1 cellular context compared by ENCODE assay signal in the genomic region with DNA sequence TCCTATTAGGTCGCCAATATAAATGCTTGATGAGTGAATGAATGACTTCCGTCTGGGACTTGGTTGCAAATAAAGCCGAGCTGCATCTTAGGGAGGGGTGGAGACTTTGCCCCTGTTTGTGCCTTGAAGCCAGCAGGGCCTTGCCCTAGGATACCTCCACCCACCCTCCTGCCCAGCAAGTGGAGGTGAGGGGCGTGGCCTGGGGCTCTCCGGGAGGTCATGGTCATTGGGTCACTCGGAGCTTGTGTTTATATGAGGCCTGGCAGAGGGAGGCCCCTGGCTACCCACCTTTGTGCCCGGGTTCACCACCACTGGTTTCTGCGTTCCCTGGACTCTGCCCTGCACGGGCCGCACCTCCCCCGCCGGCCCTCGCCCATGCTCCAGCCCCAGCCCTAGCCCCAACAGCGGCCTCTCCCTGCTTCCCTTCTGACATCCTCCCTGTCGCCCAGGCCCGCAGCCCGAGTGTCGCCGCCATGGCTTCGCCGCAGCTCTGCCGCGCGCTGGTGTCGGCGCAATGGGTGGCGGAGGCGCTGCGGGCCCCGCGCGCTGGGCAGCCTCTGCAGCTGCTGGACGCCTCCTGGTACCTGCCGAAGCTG.
TF ChIP-seq lines count a peak whose summit lies in the region.

No MANE protein-coding gene starts in this region.

TF ChIP-seq in HepG2, 621 proteins besides CTCF, POLR2A, EP300 and RAD21 (continued from another document and continues in another):
- TF ChIP-seq, protein P1, sequence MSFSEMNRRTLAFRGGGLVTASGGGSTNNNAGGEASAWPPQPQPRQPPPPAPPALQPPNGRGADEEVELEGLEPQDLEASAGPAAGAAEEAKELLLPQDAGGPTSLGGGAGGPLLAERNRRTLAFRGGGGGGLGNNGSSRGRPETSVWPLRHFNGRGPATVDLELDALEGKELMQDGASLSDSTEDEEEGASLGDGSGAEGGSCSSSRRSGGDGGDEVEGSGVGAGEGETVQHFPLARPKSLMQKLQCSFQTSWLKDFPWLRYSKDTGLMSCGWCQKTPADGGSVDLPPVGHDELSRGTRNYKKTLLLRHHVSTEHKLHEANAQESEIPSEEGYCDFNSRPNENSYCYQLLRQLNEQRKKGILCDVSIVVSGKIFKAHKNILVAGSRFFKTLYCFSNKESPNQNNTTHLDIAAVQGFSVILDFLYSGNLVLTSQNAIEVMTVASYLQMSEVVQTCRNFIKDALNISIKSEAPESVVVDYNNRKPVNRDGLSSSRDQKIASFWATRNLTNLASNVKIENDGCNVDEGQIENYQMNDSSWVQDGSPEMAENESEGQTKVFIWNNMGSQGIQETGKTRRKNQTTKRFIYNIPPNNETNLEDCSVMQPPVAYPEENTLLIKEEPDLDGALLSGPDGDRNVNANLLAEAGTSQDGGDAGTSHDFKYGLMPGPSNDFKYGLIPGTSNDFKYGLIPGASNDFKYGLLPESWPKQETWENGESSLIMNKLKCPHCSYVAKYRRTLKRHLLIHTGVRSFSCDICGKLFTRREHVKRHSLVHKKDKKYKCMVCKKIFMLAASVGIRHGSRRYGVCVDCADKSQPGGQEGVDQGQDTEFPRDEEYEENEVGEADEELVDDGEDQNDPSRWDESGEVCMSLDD (CRISPR knock-in tag; IDR thresholded peaks at IDR 0.05; ENCODE audit: borderline replicate concordance), result no peak
- TF ChIP-seq ZNF451 (CRISPR knock-in tag; IDR thresholded peaks at IDR 0.05) (no peak), MAF1 (CRISPR knock-in tag; IDR thresholded peaks at IDR 0.05; ENCODE audit: borderline replicate concordance) (no peak), ZNF230 (CRISPR knock-in tag; IDR thresholded peaks at IDR 0.05) (no peak), NFKBIZ (CRISPR knock-in tag; IDR thresholded peaks at IDR 0.05) (no peak), HOXD1 (CRISPR knock-in tag; IDR thresholded peaks at IDR 0.05) (no peak), CEBPG (CRISPR knock-in tag; IDR thresholded peaks at IDR 0.05) (peak; percentile 42; the same call in 1 of the 2 replicates), YEATS2 (CRISPR knock-in tag; IDR thresholded peaks at IDR 0.05; ENCODE audit: borderline replicate concordance) (no peak), JARID2 (CRISPR knock-in tag; IDR thresholded peaks at IDR 0.05; ENCODE audit: insufficient replicate concordance) (no peak), ZNF737 (CRISPR knock-in tag; IDR thresholded peaks at IDR 0.05; ENCODE audit: borderline replicate concordance) (no peak), SIN3A (IDR thresholded peaks at IDR 0.05; ENCODE audit: borderline replicate concordance, low read depth, low read length) (no peak), ZNF562 (CRISPR knock-in tag; IDR thresholded peaks at IDR 0.05; ENCODE audit: borderline replicate concordance) (no peak), ZNF614 (CRISPR knock-in tag; IDR thresholded peaks at IDR 0.05; ENCODE audit: borderline replicate concordance) (0 out of 2 replicates have a peak, but pooled peaks have one; percentile 34), PLRG1 (conservative IDR thresholded peaks at IDR 0.05) (no peak), STAG1 (CRISPR knock-in tag; IDR thresholded peaks at IDR 0.05) (no peak), GTF2F1 (IDR thresholded peaks at IDR 0.05; ENCODE audit: low read length) (no peak), JUN (CRISPR knock-in tag; IDR thresholded peaks at IDR 0.05) (peak; percentile 37; the same call in 1 of the 2 replicates), ZNF460 (CRISPR knock-in tag; IDR thresholded peaks at IDR 0.05; ENCODE audit: borderline replicate concordance) (no peak; the same call in 1 of the 2 replicates), MEF2D (CRISPR knock-in tag; IDR thresholded peaks at IDR 0.05) (peak; percentile 60; the same call in 1 of the 2 replicates), NFKB2 (CRISPR knock-in tag; IDR thresholded peaks at IDR 0.05; ENCODE audit: borderline replicate concordance) (peak; percentile 30; the same call in 1 of the 2 replicates), FLYWCH1 (CRISPR knock-in tag; IDR thresholded peaks at IDR 0.05) (no peak), ZNF558 (CRISPR knock-in tag; IDR thresholded peaks at IDR 0.05; ENCODE audit: borderline replicate concordance) (no peak), ZNF431 (CRISPR knock-in tag; IDR thresholded peaks at IDR 0.05; ENCODE audit: borderline replicate concordance, low read depth) (no peak), ASH2L (IDR thresholded peaks at IDR 0.05; ENCODE audit: insufficient read length, low read depth, low read length) (no peak), TMF1 (CRISPR knock-in tag; IDR thresholded peaks at IDR 0.05; ENCODE audit: low read depth) (peak; percentile 40; the same call in 1 of the 2 replicates), CCAR2 (optimal IDR thresholded peaks at IDR 0.05; ENCODE audit: low read depth, low read length) (no peak), ZNF550 (CRISPR knock-in tag; IDR thresholded peaks at IDR 0.05; ENCODE audit: borderline replicate concordance) (no peak), ZNF776 (CRISPR knock-in tag; IDR thresholded peaks at IDR 0.05) (no peak), ZNF891 (CRISPR knock-in tag; IDR thresholded peaks at IDR 0.05) (no peak), ZFP62 (CRISPR knock-in tag; IDR thresholded peaks at IDR 0.05) (no peak), FOSL1 (CRISPR knock-in tag; IDR thresholded peaks at IDR 0.05; ENCODE audit: borderline replicate concordance) (no peak)
- TF ChIP-seq, protein P2, sequence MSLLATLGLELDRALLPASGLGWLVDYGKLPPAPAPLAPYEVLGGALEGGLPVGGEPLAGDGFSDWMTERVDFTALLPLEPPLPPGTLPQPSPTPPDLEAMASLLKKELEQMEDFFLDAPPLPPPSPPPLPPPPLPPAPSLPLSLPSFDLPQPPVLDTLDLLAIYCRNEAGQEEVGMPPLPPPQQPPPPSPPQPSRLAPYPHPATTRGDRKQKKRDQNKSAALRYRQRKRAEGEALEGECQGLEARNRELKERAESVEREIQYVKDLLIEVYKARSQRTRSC (CRISPR knock-in tag; IDR thresholded peaks at IDR 0.05; ENCODE audit: low read depth), result no peak
- TF ChIP-seq, protein P3, sequence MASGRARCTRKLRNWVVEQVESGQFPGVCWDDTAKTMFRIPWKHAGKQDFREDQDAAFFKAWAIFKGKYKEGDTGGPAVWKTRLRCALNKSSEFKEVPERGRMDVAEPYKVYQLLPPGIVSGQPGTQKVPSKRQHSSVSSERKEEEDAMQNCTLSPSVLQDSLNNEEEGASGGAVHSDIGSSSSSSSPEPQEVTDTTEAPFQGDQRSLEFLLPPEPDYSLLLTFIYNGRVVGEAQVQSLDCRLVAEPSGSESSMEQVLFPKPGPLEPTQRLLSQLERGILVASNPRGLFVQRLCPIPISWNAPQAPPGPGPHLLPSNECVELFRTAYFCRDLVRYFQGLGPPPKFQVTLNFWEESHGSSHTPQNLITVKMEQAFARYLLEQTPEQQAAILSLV (CRISPR knock-in tag; IDR thresholded peaks at IDR 0.05; ENCODE audit: borderline replicate concordance), result no peak
- TF ChIP-seq, protein P4, sequence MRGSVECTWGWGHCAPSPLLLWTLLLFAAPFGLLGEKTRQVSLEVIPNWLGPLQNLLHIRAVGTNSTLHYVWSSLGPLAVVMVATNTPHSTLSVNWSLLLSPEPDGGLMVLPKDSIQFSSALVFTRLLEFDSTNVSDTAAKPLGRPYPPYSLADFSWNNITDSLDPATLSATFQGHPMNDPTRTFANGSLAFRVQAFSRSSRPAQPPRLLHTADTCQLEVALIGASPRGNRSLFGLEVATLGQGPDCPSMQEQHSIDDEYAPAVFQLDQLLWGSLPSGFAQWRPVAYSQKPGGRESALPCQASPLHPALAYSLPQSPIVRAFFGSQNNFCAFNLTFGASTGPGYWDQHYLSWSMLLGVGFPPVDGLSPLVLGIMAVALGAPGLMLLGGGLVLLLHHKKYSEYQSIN (CRISPR knock-in tag; IDR thresholded peaks at IDR 0.05; ENCODE audit: borderline replicate concordance), result no peak
- TF ChIP-seq, protein P5, sequence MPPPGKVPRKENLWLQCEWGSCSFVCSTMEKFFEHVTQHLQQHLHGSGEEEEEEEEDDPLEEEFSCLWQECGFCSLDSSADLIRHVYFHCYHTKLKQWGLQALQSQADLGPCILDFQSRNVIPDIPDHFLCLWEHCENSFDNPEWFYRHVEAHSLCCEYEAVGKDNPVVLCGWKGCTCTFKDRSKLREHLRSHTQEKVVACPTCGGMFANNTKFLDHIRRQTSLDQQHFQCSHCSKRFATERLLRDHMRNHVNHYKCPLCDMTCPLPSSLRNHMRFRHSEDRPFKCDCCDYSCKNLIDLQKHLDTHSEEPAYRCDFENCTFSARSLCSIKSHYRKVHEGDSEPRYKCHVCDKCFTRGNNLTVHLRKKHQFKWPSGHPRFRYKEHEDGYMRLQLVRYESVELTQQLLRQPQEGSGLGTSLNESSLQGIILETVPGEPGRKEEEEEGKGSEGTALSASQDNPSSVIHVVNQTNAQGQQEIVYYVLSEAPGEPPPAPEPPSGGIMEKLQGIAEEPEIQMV (CRISPR knock-in tag; IDR thresholded peaks at IDR 0.05; ENCODE audit: low read depth), result no peak
- TF ChIP-seq, protein P6, sequence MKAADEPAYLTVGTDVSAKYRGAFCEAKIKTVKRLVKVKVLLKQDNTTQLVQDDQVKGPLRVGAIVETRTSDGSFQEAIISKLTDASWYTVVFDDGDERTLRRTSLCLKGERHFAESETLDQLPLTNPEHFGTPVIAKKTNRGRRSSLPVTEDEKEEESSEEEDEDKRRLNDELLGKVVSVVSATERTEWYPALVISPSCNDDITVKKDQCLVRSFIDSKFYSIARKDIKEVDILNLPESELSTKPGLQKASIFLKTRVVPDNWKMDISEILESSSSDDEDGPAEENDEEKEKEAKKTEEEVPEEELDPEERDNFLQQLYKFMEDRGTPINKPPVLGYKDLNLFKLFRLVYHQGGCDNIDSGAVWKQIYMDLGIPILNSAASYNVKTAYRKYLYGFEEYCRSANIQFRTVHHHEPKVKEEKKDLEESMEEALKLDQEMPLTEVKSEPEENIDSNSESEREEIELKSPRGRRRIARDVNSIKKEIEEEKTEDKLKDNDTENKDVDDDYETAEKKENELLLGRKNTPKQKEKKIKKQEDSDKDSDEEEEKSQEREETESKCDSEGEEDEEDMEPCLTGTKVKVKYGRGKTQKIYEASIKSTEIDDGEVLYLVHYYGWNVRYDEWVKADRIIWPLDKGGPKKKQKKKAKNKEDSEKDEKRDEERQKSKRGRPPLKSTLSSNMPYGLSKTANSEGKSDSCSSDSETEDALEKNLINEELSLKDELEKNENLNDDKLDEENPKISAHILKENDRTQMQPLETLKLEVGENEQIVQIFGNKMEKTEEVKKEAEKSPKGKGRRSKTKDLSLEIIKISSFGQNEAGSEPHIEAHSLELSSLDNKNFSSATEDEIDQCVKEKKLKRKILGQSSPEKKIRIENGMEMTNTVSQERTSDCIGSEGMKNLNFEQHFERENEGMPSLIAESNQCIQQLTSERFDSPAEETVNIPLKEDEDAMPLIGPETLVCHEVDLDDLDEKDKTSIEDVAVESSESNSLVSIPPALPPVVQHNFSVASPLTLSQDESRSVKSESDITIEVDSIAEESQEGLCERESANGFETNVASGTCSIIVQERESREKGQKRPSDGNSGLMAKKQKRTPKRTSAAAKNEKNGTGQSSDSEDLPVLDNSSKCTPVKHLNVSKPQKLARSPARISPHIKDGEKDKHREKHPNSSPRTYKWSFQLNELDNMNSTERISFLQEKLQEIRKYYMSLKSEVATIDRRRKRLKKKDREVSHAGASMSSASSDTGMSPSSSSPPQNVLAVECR (CRISPR knock-in tag; IDR thresholded peaks at IDR 0.05; ENCODE audit: borderline replicate concordance), result peak; percentile 81
- TF ChIP-seq, protein P7, sequence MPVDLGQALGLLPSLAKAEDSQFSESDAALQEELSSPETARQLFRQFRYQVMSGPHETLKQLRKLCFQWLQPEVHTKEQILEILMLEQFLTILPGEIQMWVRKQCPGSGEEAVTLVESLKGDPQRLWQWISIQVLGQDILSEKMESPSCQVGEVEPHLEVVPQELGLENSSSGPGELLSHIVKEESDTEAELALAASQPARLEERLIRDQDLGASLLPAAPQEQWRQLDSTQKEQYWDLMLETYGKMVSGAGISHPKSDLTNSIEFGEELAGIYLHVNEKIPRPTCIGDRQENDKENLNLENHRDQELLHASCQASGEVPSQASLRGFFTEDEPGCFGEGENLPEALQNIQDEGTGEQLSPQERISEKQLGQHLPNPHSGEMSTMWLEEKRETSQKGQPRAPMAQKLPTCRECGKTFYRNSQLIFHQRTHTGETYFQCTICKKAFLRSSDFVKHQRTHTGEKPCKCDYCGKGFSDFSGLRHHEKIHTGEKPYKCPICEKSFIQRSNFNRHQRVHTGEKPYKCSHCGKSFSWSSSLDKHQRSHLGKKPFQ (CRISPR knock-in tag; IDR thresholded peaks at IDR 0.05; ENCODE audit: insufficient replicate concordance), result no peak
- TF ChIP-seq, protein P8, sequence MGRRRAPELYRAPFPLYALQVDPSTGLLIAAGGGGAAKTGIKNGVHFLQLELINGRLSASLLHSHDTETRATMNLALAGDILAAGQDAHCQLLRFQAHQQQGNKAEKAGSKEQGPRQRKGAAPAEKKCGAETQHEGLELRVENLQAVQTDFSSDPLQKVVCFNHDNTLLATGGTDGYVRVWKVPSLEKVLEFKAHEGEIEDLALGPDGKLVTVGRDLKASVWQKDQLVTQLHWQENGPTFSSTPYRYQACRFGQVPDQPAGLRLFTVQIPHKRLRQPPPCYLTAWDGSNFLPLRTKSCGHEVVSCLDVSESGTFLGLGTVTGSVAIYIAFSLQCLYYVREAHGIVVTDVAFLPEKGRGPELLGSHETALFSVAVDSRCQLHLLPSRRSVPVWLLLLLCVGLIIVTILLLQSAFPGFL (CRISPR knock-in tag; IDR thresholded peaks at IDR 0.05), result no peak
- TF ChIP-seq, protein P9, sequence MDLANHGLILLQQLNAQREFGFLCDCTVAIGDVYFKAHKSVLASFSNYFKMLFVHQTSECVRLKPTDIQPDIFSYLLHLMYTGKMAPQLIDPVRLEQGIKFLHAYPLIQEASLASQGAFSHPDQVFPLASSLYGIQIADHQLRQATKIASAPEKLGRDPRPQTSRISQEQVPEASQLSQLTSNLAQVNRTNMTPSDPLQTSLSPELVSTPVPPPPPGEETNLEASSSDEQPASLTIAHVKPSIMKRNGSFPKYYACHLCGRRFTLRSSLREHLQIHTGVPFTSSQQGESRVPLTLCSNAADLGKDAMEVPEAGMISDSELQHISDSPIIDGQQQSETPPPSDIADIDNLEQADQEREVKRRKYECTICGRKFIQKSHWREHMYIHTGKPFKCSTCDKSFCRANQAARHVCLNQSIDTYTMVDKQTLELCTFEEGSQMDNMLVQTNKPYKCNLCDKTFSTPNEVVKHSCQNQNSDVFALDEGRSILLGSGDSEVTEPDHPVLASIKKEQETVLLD (CRISPR knock-in tag; IDR thresholded peaks at IDR 0.05; ENCODE audit: low read depth), result no peak
- TF ChIP-seq, protein P10, sequence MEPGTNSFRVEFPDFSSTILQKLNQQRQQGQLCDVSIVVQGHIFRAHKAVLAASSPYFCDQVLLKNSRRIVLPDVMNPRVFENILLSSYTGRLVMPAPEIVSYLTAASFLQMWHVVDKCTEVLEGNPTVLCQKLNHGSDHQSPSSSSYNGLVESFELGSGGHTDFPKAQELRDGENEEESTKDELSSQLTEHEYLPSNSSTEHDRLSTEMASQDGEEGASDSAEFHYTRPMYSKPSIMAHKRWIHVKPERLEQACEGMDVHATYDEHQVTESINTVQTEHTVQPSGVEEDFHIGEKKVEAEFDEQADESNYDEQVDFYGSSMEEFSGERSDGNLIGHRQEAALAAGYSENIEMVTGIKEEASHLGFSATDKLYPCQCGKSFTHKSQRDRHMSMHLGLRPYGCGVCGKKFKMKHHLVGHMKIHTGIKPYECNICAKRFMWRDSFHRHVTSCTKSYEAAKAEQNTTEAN (CRISPR knock-in tag; conservative IDR thresholded peaks at IDR 0.05), result 0 out of 2 replicates have a peak, but pooled peaks have one; percentile 42
